Comparison of ENCODE assay signal across 1 cellular context in genomic region chr10:131906269-131906639, GRCh38.
TF ChIP-seq lines count a peak whose summit lies in the region.

No MANE protein-coding gene starts in this region.

TF ChIP-seq in liver, 16 proteins besides CTCF, POLR2A, EP300 and RAD21:
- peak; percentile 27 to 51 for TF ChIP-seq HNF4A (conservative IDR thresholded peaks at IDR 0.05)
- no peak for TF ChIP-seq YY1 (IDR thresholded peaks at IDR 0.05)
- peak in 1 of 2 donors; percentile 9 for TF ChIP-seq RXRA (IDR thresholded peaks at IDR 0.05)
